ENCODE assay signal across 14 cellular contexts in the genomic region with DNA sequence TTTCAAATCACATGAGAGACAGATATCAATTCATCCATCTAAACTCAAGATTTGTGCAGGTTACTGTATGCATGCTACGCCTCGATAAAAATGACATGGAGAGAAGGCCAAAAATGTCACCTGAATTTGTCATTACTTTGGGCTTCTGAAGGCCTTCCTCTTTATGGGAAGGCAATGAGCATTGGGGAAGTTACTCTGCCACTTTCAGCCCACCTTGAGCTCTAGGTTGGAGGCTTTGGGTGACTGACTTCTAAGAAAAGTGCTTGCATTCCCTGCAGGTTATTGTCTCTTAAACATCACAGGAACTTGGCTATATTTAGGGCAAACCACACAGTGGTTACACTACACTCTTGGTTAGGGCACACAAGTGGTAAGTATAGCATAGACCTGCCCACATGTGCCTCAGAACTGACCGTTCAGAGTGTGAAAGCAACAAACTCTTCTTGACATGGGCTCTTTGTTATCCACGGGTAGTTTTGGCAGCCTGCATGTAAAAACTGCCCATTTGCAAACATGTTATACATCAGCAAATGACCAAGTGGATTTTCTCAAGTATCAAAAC.
DNase-seq lines count a peak whose midpoint lies in the region; ATAC-seq, FAIRE-seq and TF ChIP-seq lines count a peak whose summit lies in the region.
"Had no signal": no experiment of that assay in that cellular context is flagged by ENCODE, and none has a peak within 500 bp of the region (broad histone marks: within the 10 kb centered on the region; RNA-seq: fewer than 3 reads in every experiment).

No MANE protein-coding gene starts in this region.

- no peak overlapping the region for H3K27ac Mint-ChIP-seq in GM23338
- no peak overlapping the region for H3K27ac Mint-ChIP-seq in activated naive CD4-positive, alpha-beta T cell treated with anti-CD3 and anti-CD28 coated beads, Interleukin-2, amount 50 U/mL, for 72 hours
- H3K27ac Mint-ChIP-seq: activated CD4-positive, alpha-beta T cell treated with anti-CD3 and anti-CD28 coated beads, Interleukin-2, amount 10 ng/mL, durations not matched to agents 7 days and 5 days; activated naive CD4-positive, alpha-beta T cell treated with anti-CD3 and anti-CD28 coated beads, Interleukin-2, amount 50 U/mL, for 24 hours; T-cell had no signal

- no peaks in the 10 kb centered on the region for H4K20me1 ChIP-seq in GM23338 (replicated peaks; ENCODE audit: insufficient read depth)

- H3K4me2 ChIP-seq in mesendoderm (ENCODE audit: low read length) = no peak overlapping the region
- no peak overlapping the region for H3K4me2 ChIP-seq in GM23338

- H3K18ac ChIP-seq in mesendoderm (ENCODE audit: low read length) = peak overlapping the region; percentile 16

- H3K4me1 ChIP-seq in mesendoderm (ENCODE audit: control insufficient read depth, low read depth, low read length) (peaks cover 18% of the 10 kb centered on the region), GM23338 (ENCODE audit: insufficient read depth) (peaks cover 52% of the 10 kb centered on the region)
- H3K4me1 ChIP-seq: uterus had no signal

- H4K8ac ChIP-seq in mesendoderm (ENCODE audit: low read depth, low read length) = no peak overlapping the region

- peaks cover 11% of the 10 kb centered on the region for H3F3A ChIP-seq in GM23338 (replicated peaks; ENCODE audit: low read depth)

- H3K27me3 ChIP-seq in mesendoderm (ENCODE audit: insufficient read depth, low read length, poor library complexity) (no peaks in the 10 kb centered on the region), GM23338 (ENCODE audit: insufficient read depth) (peaks cover 10% of the 10 kb centered on the region)
- H3K27me3 ChIP-seq: uterus had no signal

- H2BK120ac ChIP-seq in mesendoderm (ENCODE audit: low read depth, low read length) = no peak overlapping the region

- peaks cover 57% of the 10 kb centered on the region for H3K4me1 Mint-ChIP-seq in GM23338
- H3K4me1 Mint-ChIP-seq: activated naive CD4-positive, alpha-beta T cell treated with anti-CD3 and anti-CD28 coated beads, Interleukin-2, amount 50 U/mL, for 24 hours; T-cell had no signal

- peak overlapping the region; percentile 15 for H2AK5ac ChIP-seq in mesendoderm (ENCODE audit: low read length)

- no CpG with 5 or more reads among the region's 4 CpGs for WGBS in mesendoderm (ENCODE audit: extremely low coverage, insufficient coverage, low lambda C conversion rate)

- no peak overlapping the region for H4K5ac ChIP-seq in mesendoderm (ENCODE audit: low read length)

- no peak overlapping the region for H2AFZ ChIP-seq in GM23338

- H3K27me3 Mint-ChIP-seq in GM23338 (ENCODE audit: insufficient read depth, low read depth, poor library complexity) = peaks cover 12% of the 10 kb centered on the region

- no peak overlapping the region for H3K4ac ChIP-seq in mesendoderm (ENCODE audit: low read depth, low read length)

- no peak overlapping the region for H3K4me3 ChIP-seq in mesendoderm (ENCODE audit: low read length)
- no peak overlapping the region for H3K4me3 ChIP-seq in GM23338
- H3K4me3 ChIP-seq: lung, uterus had no signal

- H3K36me3 Mint-ChIP-seq in GM23338 (ENCODE audit: low read depth) = peaks cover 9% of the 10 kb centered on the region; the same call in 2 of the 3 replicates
- H3K36me3 Mint-ChIP-seq in activated naive CD4-positive, alpha-beta T cell treated with anti-CD3 and anti-CD28 coated beads, Interleukin-2, amount 50 U/mL, for 72 hours = peaks cover 0 to 4% of the 10 kb centered on the region in 2 donors
- H3K36me3 Mint-ChIP-seq: activated naive CD4-positive, alpha-beta T cell treated with anti-CD3 and anti-CD28 coated beads, Interleukin-2, amount 50 U/mL, for 24 hours; T-cell had no signal

- TF ChIP-seq CTCF in GM23338 (conservative IDR thresholded peaks at IDR 0.05; ENCODE audit: low read depth in 2 of 2) = no peak

- H3K9me2 ChIP-seq in GM23338 (ENCODE audit: insufficient read depth) = no peaks in the 10 kb centered on the region; the same call in 1 of the 2 replicates

- H2BK5ac ChIP-seq in mesendoderm (ENCODE audit: low read length) = no peak overlapping the region

- no peak for DNase-seq in mesendoderm
- DNase-seq in GM23338 (ENCODE audit: low spot score) = no peak
- no peak for DNase-seq in NCI-H446 (lab: John Stamatoyannopoulos, UW)
- DNase-seq in frontal cortex (ENCODE audit: low spot score in 2 of 2) = no peak
- DNase-seq in activated naive CD4-positive, alpha-beta T cell treated with anti-CD3 and anti-CD28 coated beads, Interleukin-2, amount 50 U/mL, for 72 hours (ENCODE audit: low spot score in 2 of 2) = no peak
- DNase-seq: activated CD4-positive, alpha-beta T cell treated with anti-CD3 and anti-CD28 coated beads, Interleukin-2, amount 10 ng/mL, durations not matched to agents 7 days and 5 days; dermis blood vessel endothelial cell; T-cell; uterus had no signal

- no peaks in the 10 kb centered on the region for H3K79me1 ChIP-seq in mesendoderm (ENCODE audit: low read length)

- ATAC-seq in GM18861 (IDR thresholded peaks at IDR 0.05; ENCODE audit: unreplicated experiment) (peak; percentile 87), GM21619 (IDR thresholded peaks at IDR 0.05; ENCODE audit: unreplicated experiment) (peak; percentile 83), HG03196 (IDR thresholded peaks at IDR 0.05; ENCODE audit: unreplicated experiment) (peak; percentile 88), GM23338 (no peak)
- no peak for ATAC-seq in activated naive CD4-positive, alpha-beta T cell treated with anti-CD3 and anti-CD28 coated beads, Interleukin-2, amount 50 U/mL, for 72 hours
- ATAC-seq: T-cell had no signal

- H3K36me3 ChIP-seq in mesendoderm (ENCODE audit: control insufficient read depth, insufficient read depth, low read length) (no peaks in the 10 kb centered on the region), GM23338 (ENCODE audit: insufficient read depth) (no peaks in the 10 kb centered on the region)
- H3K36me3 ChIP-seq: uterus had no signal

- H3K4me3 Mint-ChIP-seq in GM23338 = no peak overlapping the region
- H3K4me3 Mint-ChIP-seq: activated CD4-positive, alpha-beta T cell treated with anti-CD3 and anti-CD28 coated beads, Interleukin-2, amount 10 ng/mL, durations not matched to agents 7 days and 5 days; activated naive CD4-positive, alpha-beta T cell treated with anti-CD3 and anti-CD28 coated beads, Interleukin-2, amount 50 U/mL, for 24 hours; T-cell had no signal

- peak overlapping the region; percentile 44 for H3K56ac ChIP-seq in mesendoderm (ENCODE audit: low read length)

- H3K23ac ChIP-seq in mesendoderm (ENCODE audit: low read length) = no peak overlapping the region

- no peaks in the 10 kb centered on the region for H3K79me2 ChIP-seq in mesendoderm (ENCODE audit: control insufficient read depth, insufficient read depth, low read length)
- no peaks in the 10 kb centered on the region for H3K79me2 ChIP-seq in GM23338 (replicated peaks; ENCODE audit: insufficient read depth)

- no peak overlapping the region for H2BK15ac ChIP-seq in mesendoderm (replicated peaks; ENCODE audit: low read depth)

- FAIRE-seq in frontal cortex (lab: Jason Lieb, UNC) = no peak

- no peak overlapping the region for H3K9ac ChIP-seq in mesendoderm (ENCODE audit: low read length)

- H3K9me3 Mint-ChIP-seq in GM23338 = peaks cover 5% of the 10 kb centered on the region; the same call in 2 of the 3 replicates
- peaks cover 0 to 6% of the 10 kb centered on the region in 2 donors for H3K9me3 Mint-ChIP-seq in activated naive CD4-positive, alpha-beta T cell treated with anti-CD3 and anti-CD28 coated beads, Interleukin-2, amount 50 U/mL, for 72 hours

- no peak overlapping the region for H3K27ac ChIP-seq in mesendoderm (ENCODE audit: low read depth, low read length)
- no peak overlapping the region for H3K27ac ChIP-seq in GM23338 (ENCODE audit: low read depth)
- H3K27ac ChIP-seq: uterus had no signal

TF ChIP-seq in GM23338, 12 proteins besides CTCF, POLR2A, EP300 and RAD21:
- TF ChIP-seq EZH2phosphoT487 (IDR thresholded peaks at IDR 0.05; ENCODE audit: unreplicated experiment) (no peak), CREB1 (CRISPR knock-in tag; IDR thresholded peaks at IDR 0.05; ENCODE audit: low read depth) (no peak)

Comparison
In these comparisons a context has a peak if more than half of its experiments do, and no peak if none do; other contexts are left out.
1. ATAC-seq: peak in GM18861 (single experiment), GM21619 (single experiment) and HG03196 (single experiment); none in GM23338 (single experiment) and activated naive CD4-positive, alpha-beta T cell treated with anti-CD3 and anti-CD28 coated beads, Interleukin-2, amount 50 U/mL, for 72 hours (0 of 2).